25 cellular contexts compared by ENCODE assay signal in genomic region chr10:49817845-49818244, GRCh38. TPM values are rescaled to one million over a fixed set of nuclear protein-coding genes. Genes with fewer than 3 reads are reported as not detected.
"Had no signal": no experiment of that assay in that cellular context is flagged by ENCODE, and none has a peak within 500 bp of the region (broad histone marks: within the 10 kb centered on the region; RNA-seq: fewer than 3 reads in every experiment).

No MANE protein-coding gene starts in this region.

- H3K36me3 ChIP-seq: breast epithelium had no signal

- H3K9me3 Mint-ChIP-seq: activated CD4-positive, alpha-beta T cell treated with anti-CD3 and anti-CD28 coated beads, Interleukin-2, amount 10 ng/mL, durations not matched to agents 24 days and 14 days; activated naive CD8-positive, alpha-beta T cell treated with anti-CD3 and anti-CD28 coated beads, Interleukin-2, amount 10 ng/mL, durations not matched to agents 7 days and 5 days; dendritic cell treated with granulocyte-macrophage colony-stimulating factor and Interleukin-4, amounts not matched to agents 40 ng/mL and 50 ng/mL, for 4 days; natural killer cell had no signal

- ATAC-seq: activated CD8-positive, alpha-beta T cell treated with anti-CD3 and anti-CD28 coated beads, Interleukin-2, amount 10 ng/mL, durations not matched to agents 7 days and 5 days; right cardiac atrium; WTC11 had no signal

- H3K27ac ChIP-seq: breast epithelium, left lung, transverse colon, vagina had no signal

- H3K4me1 ChIP-seq: breast epithelium, left lung, transverse colon, vagina had no signal

- H3K9me3 ChIP-seq: breast epithelium, left lung, transverse colon, vagina had no signal

- H3K27me3 Mint-ChIP-seq: activated CD4-positive, alpha-beta T cell treated with anti-CD3 and anti-CD28 coated beads, Interleukin-2, amount 10 ng/mL, durations not matched to agents 24 days and 14 days; activated naive CD8-positive, alpha-beta T cell treated with anti-CD3 and anti-CD28 coated beads, Interleukin-2, amount 10 ng/mL, durations not matched to agents 7 days and 5 days; dendritic cell treated with granulocyte-macrophage colony-stimulating factor and Interleukin-4, amounts not matched to agents 40 ng/mL and 50 ng/mL, for 4 days had no signal

- H3K27me3 ChIP-seq: breast epithelium, left lung, transverse colon, vagina had no signal

- H3K27ac Mint-ChIP-seq: activated CD4-positive, alpha-beta T cell treated with anti-CD3 and anti-CD28 coated beads, Interleukin-2, amount 10 ng/mL, durations not matched to agents 24 days and 14 days; activated CD8-positive, alpha-beta T cell treated with anti-CD3 and anti-CD28 coated beads, Interleukin-2, amount 10 ng/mL, durations not matched to agents 7 days and 5 days; activated naive CD8-positive, alpha-beta T cell treated with anti-CD3 and anti-CD28 coated beads, Interleukin-2, amount 10 ng/mL, durations not matched to agents 7 days and 5 days; dendritic cell treated with granulocyte-macrophage colony-stimulating factor and Interleukin-4, amounts not matched to agents 40 ng/mL and 50 ng/mL, for 4 days; endodermal cell; natural killer cell had no signal

- H3K4me1 Mint-ChIP-seq: activated CD4-positive, alpha-beta T cell treated with anti-CD3 and anti-CD28 coated beads, Interleukin-2, amount 10 ng/mL, durations not matched to agents 24 days and 14 days had no signal

- DNase-seq: activated CD4-positive, alpha-beta T cell treated with anti-CD3 and anti-CD28 coated beads, Interleukin-2, amount 10 ng/mL, durations not matched to agents 24 days and 14 days; activated CD8-positive, alpha-beta memory T cell treated with anti-CD3 and anti-CD28 coated beads, Interleukin-2, amount 50 U/mL, for 4 hours; activated CD8-positive, alpha-beta T cell treated with anti-CD3 and anti-CD28 coated beads, Interleukin-2, amount 10 ng/mL, durations not matched to agents 7 days and 5 days; activated naive CD4-positive, alpha-beta T cell; activated naive CD8-positive, alpha-beta T cell treated with anti-CD3 and anti-CD28 coated beads, Interleukin-2, amount 10 ng/mL, durations not matched to agents 7 days and 5 days; anterior cingulate cortex; cerebellar nuclear complex; endodermal cell; erythroblast; left lung; mesenchymal stem cell; natural killer cell; small intestine; stimulated activated CD4-positive, alpha-beta T cell treated with anti-CD3 and anti-CD28 coated beads, Interleukin-4, amount 100 ng/mL, for 4 hours; stimulated activated CD8-positive, alpha-beta memory T cell treated with anti-CD3 and anti-CD28 coated beads, Interleukin-4, amount 100 ng/mL, for 48 hours; stimulated activated naive CD4-positive, alpha-beta T cell treated with Interleukin-2 at 50 U/mL for 16 hours; substantia nigra; T-helper 2 cell; transverse colon had no signal

- H3K4me3 ChIP-seq: breast epithelium, left lung, transverse colon, vagina had no signal

- H3K4me3 Mint-ChIP-seq: activated CD4-positive, alpha-beta T cell treated with anti-CD3 and anti-CD28 coated beads, Interleukin-2, amount 10 ng/mL, durations not matched to agents 24 days and 14 days; activated CD8-positive, alpha-beta T cell treated with anti-CD3 and anti-CD28 coated beads, Interleukin-2, amount 10 ng/mL, durations not matched to agents 7 days and 5 days; activated naive CD8-positive, alpha-beta T cell treated with anti-CD3 and anti-CD28 coated beads, Interleukin-2, amount 10 ng/mL, durations not matched to agents 7 days and 5 days; dendritic cell treated with granulocyte-macrophage colony-stimulating factor and Interleukin-4, amounts not matched to agents 40 ng/mL and 50 ng/mL, for 4 days; endodermal cell; natural killer cell; WTC11 had no signal

RNA-seq across cellular contexts. Expression of gene OGDHL, which starts 55.7 kb away (rescaled TPM):
- total RNA-seq: activated naive CD8-positive, alpha-beta T cell treated with anti-CD3 and anti-CD28 coated beads, Interleukin-2, amount 10 ng/mL, durations not matched to agents 7 days and 5 days; breast epithelium; natural killer cell; posterior vena cava had no signal
